Comparison of ENCODE assay signal across 1 cellular context in genomic region chr3:8648873-8649741, GRCh38.
A peak's percentile ranks its signal among the peaks of the same experiment; 100 is the strongest.
TF ChIP-seq lines count a peak whose summit lies in the region.

No MANE protein-coding gene starts in this region.

TF ChIP-seq in HepG2, 621 proteins besides CTCF, POLR2A, EP300 and RAD21 (continued from another document):
- TF ChIP-seq ZNF687 (CRISPR knock-in tag; IDR thresholded peaks at IDR 0.05) (peak; percentile 66), ZNF333 (CRISPR knock-in tag; IDR thresholded peaks at IDR 0.05; ENCODE audit: borderline replicate concordance) (no peak), ZNF383 (CRISPR knock-in tag; IDR thresholded peaks at IDR 0.05; ENCODE audit: borderline replicate concordance) (no peak), NCOR1 (IDR thresholded peaks at IDR 0.05; ENCODE audit: borderline replicate concordance, low read length) (0 out of 2 replicates have a peak, but pooled peaks have one; percentile 16), ZNF878 (CRISPR knock-in tag; IDR thresholded peaks at IDR 0.05) (no peak), ZNF292 (CRISPR knock-in tag; IDR thresholded peaks at IDR 0.05; ENCODE audit: borderline replicate concordance, low read depth) (peak; percentile 75; the same call in 1 of the 2 replicates)
- TF ChIP-seq, protein P1, sequence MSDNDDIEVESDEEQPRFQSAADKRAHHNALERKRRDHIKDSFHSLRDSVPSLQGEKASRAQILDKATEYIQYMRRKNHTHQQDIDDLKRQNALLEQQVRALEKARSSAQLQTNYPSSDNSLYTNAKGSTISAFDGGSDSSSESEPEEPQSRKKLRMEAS (IDR thresholded peaks at IDR 0.05): 0 out of 2 replicates have a peak, but pooled peaks have one; percentile 35
